Comparison of ENCODE assay signal across 19 cellular contexts in genomic region chr1:167777253-167777618, GRCh38. TPM values are rescaled to one million over a fixed set of nuclear protein-coding genes. Genes with fewer than 3 reads are reported as not detected.
A peak's percentile ranks its signal among the peaks of the same experiment; 100 is the strongest.
DNase-seq lines count a peak whose midpoint lies in the region; ATAC-seq and TF ChIP-seq lines count a peak whose summit lies in the region.
"Had no signal": no experiment of that assay in that cellular context is flagged by ENCODE, and none has a peak within 500 bp of the region (broad histone marks: within the 10 kb centered on the region; RNA-seq: fewer than 3 reads in every experiment).

No MANE protein-coding gene starts in this region.

- H3K4me3 ChIP-seq in naive thymus-derived CD4-positive, alpha-beta T cell (ENCODE audit: low read length), result no peak overlapping the region
- H3K4me3 ChIP-seq in thyroid gland (replicated peaks in 1 of 3), result no peak overlapping the region

- no peak overlapping the region for H3K27ac ChIP-seq in naive thymus-derived CD4-positive, alpha-beta T cell (ENCODE audit: low read depth, low read length)
- H3K27ac ChIP-seq in thyroid gland, result no peak overlapping the region
- H3K27ac ChIP-seq: 22Rv1 had no signal

- peaks cover 32% of the 10 kb centered on the region for H3K4me1 Mint-ChIP-seq in T-helper 1 cell treated with Interleukin-12 subunit alpha and Interleukin-12 subunit beta and Interleukin-4 antibody, amounts not matched to agents 30 μg/mL and 1 μg/mL, for 36 hours (ENCODE audit: low read depth)
- H3K4me1 Mint-ChIP-seq in activated T-cell treated with anti-CD3 and anti-CD28 coated beads, Interleukin-2, amount 50 U/mL, for 72 hours (ENCODE audit: low read depth), result peaks cover 30% of the 10 kb centered on the region
- H3K4me1 Mint-ChIP-seq in activated T-helper 2 cell treated with anti-CD3 and anti-CD28 coated beads, Interferon-gamma antibody, Interleukin-2, Interleukin-4, amounts not matched to agents 10 μg/mL and 5 μg/mL and 100 μg/mL, durations not matched to agents 14 hours and 24 hours and 36 hours (ENCODE audit: low read depth), result peaks cover 23% of the 10 kb centered on the region
- peaks cover 7 to 27% (median 15%) of the 10 kb centered on the region in 7 donors for H3K4me1 Mint-ChIP-seq in naive thymus-derived CD4-positive, alpha-beta T cell

- CTCF ChIA-PET in naive thymus-derived CD4-positive, alpha-beta T cell (lab: Charles Lee), result no interaction called here

- peak; percentile 36 to 49 for ATAC-seq in activated T-cell treated with anti-CD3 and anti-CD28 coated beads, Interleukin-2, amount 50 U/mL, for 72 hours (replicated peaks in 1 of 2)
- ATAC-seq in naive thymus-derived CD4-positive, alpha-beta T cell, result no peak
- ATAC-seq in HG03521 (IDR thresholded peaks at IDR 0.05; ENCODE audit: unreplicated experiment), result no peak
- ATAC-seq: CD8-positive, alpha-beta T cell; PC-3 had no signal

- peak overlapping the region; percentile 67 for H3K27ac Mint-ChIP-seq in T-helper 1 cell treated with Interleukin-12 subunit alpha and Interleukin-12 subunit beta and Interleukin-4 antibody, amounts not matched to agents 30 μg/mL and 1 μg/mL, for 36 hours
- peak overlapping the region; percentile 2 for H3K27ac Mint-ChIP-seq in activated T-cell treated with anti-CD3 and anti-CD28 coated beads, Interleukin-2, amount 50 U/mL, for 72 hours
- peak overlapping the region; percentile 76 for H3K27ac Mint-ChIP-seq in activated T-helper 2 cell treated with anti-CD3 and anti-CD28 coated beads, Interferon-gamma antibody, Interleukin-2, Interleukin-4, amounts not matched to agents 10 μg/mL and 5 μg/mL and 100 μg/mL, durations not matched to agents 14 hours and 24 hours and 36 hours
- H3K27ac Mint-ChIP-seq in naive thymus-derived CD4-positive, alpha-beta T cell, result peak overlapping the region; percentile 32 to 87 (median 62)
- H3K27ac Mint-ChIP-seq: CD8-positive, alpha-beta T cell had no signal

- no peak for TF ChIP-seq POLR2A in thyroid gland (IDR thresholded peaks at IDR 0.05)

- no peak for TF ChIP-seq CTCF in thyroid gland (IDR thresholded peaks at IDR 0.05)

- POLR2A ChIA-PET in naive thymus-derived CD4-positive, alpha-beta T cell (lab: Charles Lee), result no interaction called here

- H3K27me3 ChIP-seq in naive thymus-derived CD4-positive, alpha-beta T cell (ENCODE audit: control insufficient read depth in 2 of 2, insufficient read depth in 2 of 2, low read length in 2 of 2), result no peaks in the 10 kb centered on the region
- H3K27me3 ChIP-seq in thyroid gland, result no peaks in the 10 kb centered on the region
- H3K27me3 ChIP-seq: BE2C had no signal

- intact Hi-C loops in activated T-helper 2 cell treated with anti-CD3 and anti-CD28 coated beads, Interferon-gamma antibody, Interleukin-2, Interleukin-4, amounts not matched to agents 10 μg/mL and 5 μg/mL and 100 μg/mL, durations not matched to agents 14 hours and 24 hours and 36 hours (cut with micrococcal nuclease), result no loop called here
- intact Hi-C loops in naive thymus-derived CD4-positive, alpha-beta T cell (cut with micrococcal nuclease), result no loop called here
- intact Hi-C loops in thyroid gland (cut with DNase I), result no loop called here

- H3K36me3 ChIP-seq in naive thymus-derived CD4-positive, alpha-beta T cell (ENCODE audit: control insufficient read depth in 2 of 3, insufficient read depth in 3 of 3, low read length in 3 of 3), result no peaks in the 10 kb centered on the region
- no peaks in the 10 kb centered on the region for H3K36me3 ChIP-seq in thyroid gland

- peaks cover 48% of the 10 kb centered on the region for H3K36me3 Mint-ChIP-seq in T-helper 1 cell treated with Interleukin-12 subunit alpha and Interleukin-12 subunit beta and Interleukin-4 antibody, amounts not matched to agents 30 μg/mL and 1 μg/mL, for 36 hours (ENCODE audit: low read depth)
- H3K36me3 Mint-ChIP-seq in activated T-cell treated with anti-CD3 and anti-CD28 coated beads, Interleukin-2, amount 50 U/mL, for 72 hours (ENCODE audit: insufficient read depth in 2 of 2), result peaks cover 5 to 24% of the 10 kb centered on the region in 2 donors
- peaks cover 53% of the 10 kb centered on the region for H3K36me3 Mint-ChIP-seq in activated T-helper 2 cell treated with anti-CD3 and anti-CD28 coated beads, Interferon-gamma antibody, Interleukin-2, Interleukin-4, amounts not matched to agents 10 μg/mL and 5 μg/mL and 100 μg/mL, durations not matched to agents 14 hours and 24 hours and 36 hours (ENCODE audit: low read depth)
- H3K36me3 Mint-ChIP-seq in naive thymus-derived CD4-positive, alpha-beta T cell, result peaks cover 23 to 52% (median 49%) of the 10 kb centered on the region in 5 donors

- WGBS in thyroid gland, 2 donors, result 96 to 98% methylated on average over 5 of the region's 5 CpGs

- H3K4me1 ChIP-seq in naive thymus-derived CD4-positive, alpha-beta T cell (ENCODE audit: control insufficient read depth in 2 of 2, insufficient read depth in 2 of 2, low read length in 2 of 2), result peaks cover 0 to 8% of the 10 kb centered on the region in 2 donors
- H3K4me1 ChIP-seq in thyroid gland, result no peaks in the 10 kb centered on the region
- H3K4me1 ChIP-seq: BE2C had no signal

- H3K9me3 Mint-ChIP-seq in T-helper 1 cell treated with Interleukin-12 subunit alpha and Interleukin-12 subunit beta and Interleukin-4 antibody, amounts not matched to agents 30 μg/mL and 1 μg/mL, for 36 hours, result peaks cover 23% of the 10 kb centered on the region
- H3K9me3 Mint-ChIP-seq in activated T-cell treated with anti-CD3 and anti-CD28 coated beads, Interleukin-2, amount 50 U/mL, for 72 hours, result peaks cover 2 to 9% of the 10 kb centered on the region in 2 donors
- peaks cover 28% of the 10 kb centered on the region for H3K9me3 Mint-ChIP-seq in activated T-helper 2 cell treated with anti-CD3 and anti-CD28 coated beads, Interferon-gamma antibody, Interleukin-2, Interleukin-4, amounts not matched to agents 10 μg/mL and 5 μg/mL and 100 μg/mL, durations not matched to agents 14 hours and 24 hours and 36 hours
- H3K9me3 Mint-ChIP-seq in naive thymus-derived CD4-positive, alpha-beta T cell, result peaks cover 0 to 30% (median 5%) of the 10 kb centered on the region in 11 donors

- DNase-seq in T-helper 1 cell (no peak), thyroid gland (no peak)
- no peak for DNase-seq in activated T-cell treated with anti-CD3 and anti-CD28 coated beads, Interleukin-2, amount 50 U/mL, for 72 hours
- no peak for DNase-seq in activated T-cell treated with anti-CD3 and anti-CD28 coated beads, Interleukin-2, amount 50 U/mL, for 1 hour
- no peak for DNase-seq in activated T-helper 2 cell treated with anti-CD3 and anti-CD28 coated beads, Interferon-gamma antibody, Interleukin-2, Interleukin-4, amounts not matched to agents 10 μg/mL and 5 μg/mL and 100 μg/mL, durations not matched to agents 14 hours and 24 hours and 36 hours (ENCODE audit: low spot score)
- no peak for DNase-seq in naive thymus-derived CD4-positive, alpha-beta T cell
- DNase-seq: BE2C; CD8-positive, alpha-beta T cell; DMS79; KG1; NCI-H1048; NCI-H1436 treated with DMSO at 0.1 percent for 48 hours; NCI-H2081; NCI-H510A; NCI-H774; PC-3 had no signal

- no peak overlapping the region for H3K4me3 Mint-ChIP-seq in T-helper 1 cell treated with Interleukin-12 subunit alpha and Interleukin-12 subunit beta and Interleukin-4 antibody, amounts not matched to agents 30 μg/mL and 1 μg/mL, for 36 hours
- no peak overlapping the region for H3K4me3 Mint-ChIP-seq in activated T-cell treated with anti-CD3 and anti-CD28 coated beads, Interleukin-2, amount 50 U/mL, for 72 hours
- no peak overlapping the region for H3K4me3 Mint-ChIP-seq in activated T-helper 2 cell treated with anti-CD3 and anti-CD28 coated beads, Interferon-gamma antibody, Interleukin-2, Interleukin-4, amounts not matched to agents 10 μg/mL and 5 μg/mL and 100 μg/mL, durations not matched to agents 14 hours and 24 hours and 36 hours (ENCODE audit: low read depth)
- H3K4me3 Mint-ChIP-seq in naive thymus-derived CD4-positive, alpha-beta T cell, result peak overlapping the region in 3 of 10 donors; percentile 8 to 33 (median 26)
- H3K4me3 Mint-ChIP-seq: CD8-positive, alpha-beta T cell had no signal

- H3K9me3 ChIP-seq in naive thymus-derived CD4-positive, alpha-beta T cell (ENCODE audit: control insufficient read depth in 2 of 3, low read length in 3 of 3), result no peaks in the 10 kb centered on the region
- no peaks in the 10 kb centered on the region for H3K9me3 ChIP-seq in thyroid gland

- H3K27me3 Mint-ChIP-seq in T-helper 1 cell treated with Interleukin-12 subunit alpha and Interleukin-12 subunit beta and Interleukin-4 antibody, amounts not matched to agents 30 μg/mL and 1 μg/mL, for 36 hours (ENCODE audit: low read depth), result no peaks in the 10 kb centered on the region
- H3K27me3 Mint-ChIP-seq in activated T-cell treated with anti-CD3 and anti-CD28 coated beads, Interleukin-2, amount 50 U/mL, for 72 hours (ENCODE audit: low read depth), result no peaks in the 10 kb centered on the region
- no peaks in the 10 kb centered on the region for H3K27me3 Mint-ChIP-seq in activated T-helper 2 cell treated with anti-CD3 and anti-CD28 coated beads, Interferon-gamma antibody, Interleukin-2, Interleukin-4, amounts not matched to agents 10 μg/mL and 5 μg/mL and 100 μg/mL, durations not matched to agents 14 hours and 24 hours and 36 hours (ENCODE audit: low read depth)
- no peaks in the 10 kb centered on the region for H3K27me3 Mint-ChIP-seq in naive thymus-derived CD4-positive, alpha-beta T cell

RNA-seq across cellular contexts. Expression of gene MPZL1, which starts 55.5 kb away (rescaled TPM):
- total RNA-seq in activated T-cell treated with anti-CD3 and anti-CD28 coated beads, Interleukin-2, amount 50 U/mL, for 72 hours, result 10 to 100 TPM; 17.2 to 20.9 TPM
- 36.7 and 40.5 TPM in 2 replicates for total RNA-seq in activated T-helper 2 cell treated with anti-CD3 and anti-CD28 coated beads, Interferon-gamma antibody, Interleukin-2, Interleukin-4, amounts not matched to agents 10 μg/mL and 5 μg/mL and 100 μg/mL, durations not matched to agents 14 hours and 24 hours and 36 hours
- 10 to 100 TPM in 2 of 5 experiments, 1 to 10 TPM in 3; 4.8 to 25.3 (median 8.6) TPM for total RNA-seq in naive thymus-derived CD4-positive, alpha-beta T cell
- polyA plus RNA-seq in naive thymus-derived CD4-positive, alpha-beta T cell, result 10 to 100 TPM; 12.2 to 19.0 TPM
- 10 to 100 TPM; 52.6 to 90.2 (median 61.8) TPM for total RNA-seq in thyroid gland

Comparison
In these comparisons a context has a peak if more than half of its experiments do, and no peak if none do; other contexts are left out.
1. H3K27ac Mint-ChIP-seq: peak in every context shown above with its lines; median percentile 76 in activated T-helper 2 cell treated with anti-CD3 and anti-CD28 coated beads, Interferon-gamma antibody, Interleukin-2, Interleukin-4, amounts not matched to agents 10 μg/mL and 5 μg/mL and 100 μg/mL, durations not matched to agents 14 hours and 24 hours and 36 hours; 67 in T-helper 1 cell treated with Interleukin-12 subunit alpha and Interleukin-12 subunit beta and Interleukin-4 antibody, amounts not matched to agents 30 μg/mL and 1 μg/mL, for 36 hours; 62 in naive thymus-derived CD4-positive, alpha-beta T cell; 2 in activated T-cell treated with anti-CD3 and anti-CD28 coated beads, Interleukin-2, amount 50 U/mL, for 72 hours.
2. ATAC-seq: peak in activated T-cell treated with anti-CD3 and anti-CD28 coated beads, Interleukin-2, amount 50 U/mL, for 72 hours (2 of 2); none in naive thymus-derived CD4-positive, alpha-beta T cell (single experiment) and HG03521 (single experiment).